1 cellular context compared by ENCODE assay signal in the genomic region with DNA sequence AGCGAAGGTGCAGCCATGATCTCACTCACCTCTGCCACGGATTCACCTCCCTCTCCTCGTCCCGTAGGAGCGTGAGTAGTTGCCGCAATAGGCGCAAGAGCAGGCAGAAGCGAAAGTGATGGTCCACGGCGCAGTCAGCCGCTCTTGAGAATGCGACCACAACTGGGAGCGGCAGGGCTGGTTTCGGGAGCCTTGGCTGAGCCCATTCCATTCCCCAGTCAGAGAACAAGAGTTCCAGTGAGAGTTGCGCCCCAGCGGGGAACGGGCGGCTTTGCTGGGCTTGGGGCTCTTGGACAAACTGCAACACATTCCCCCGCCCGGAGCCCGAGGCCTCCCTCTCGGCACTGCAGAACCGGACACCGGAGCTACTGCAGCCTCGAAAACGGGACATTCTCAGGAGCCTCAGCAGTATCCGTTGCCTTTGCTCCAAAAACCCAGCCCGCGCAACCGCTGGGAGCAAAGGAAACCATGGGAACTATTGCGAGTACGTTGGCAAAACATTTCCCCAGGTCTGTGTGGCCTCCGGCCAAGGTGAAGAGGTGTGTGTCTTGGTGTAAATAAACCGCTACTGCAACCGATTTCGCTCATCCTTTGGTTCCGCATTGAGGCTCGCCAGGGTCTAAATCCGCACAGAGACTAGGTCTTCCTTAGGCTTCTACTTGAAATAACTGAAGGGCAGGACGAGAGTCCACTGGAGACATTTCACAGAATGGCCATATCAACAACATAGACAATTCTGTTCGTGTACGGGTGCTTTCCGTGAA.
A peak's percentile ranks its signal among the peaks of the same experiment; 100 is the strongest.
TF ChIP-seq lines count a peak whose summit lies in the region.

No MANE protein-coding gene starts in this region.

TF ChIP-seq in GM12878, 131 proteins besides CTCF, POLR2A, EP300 and RAD21 (continued from another document and continues in another):
- TF ChIP-seq, protein P1, sequence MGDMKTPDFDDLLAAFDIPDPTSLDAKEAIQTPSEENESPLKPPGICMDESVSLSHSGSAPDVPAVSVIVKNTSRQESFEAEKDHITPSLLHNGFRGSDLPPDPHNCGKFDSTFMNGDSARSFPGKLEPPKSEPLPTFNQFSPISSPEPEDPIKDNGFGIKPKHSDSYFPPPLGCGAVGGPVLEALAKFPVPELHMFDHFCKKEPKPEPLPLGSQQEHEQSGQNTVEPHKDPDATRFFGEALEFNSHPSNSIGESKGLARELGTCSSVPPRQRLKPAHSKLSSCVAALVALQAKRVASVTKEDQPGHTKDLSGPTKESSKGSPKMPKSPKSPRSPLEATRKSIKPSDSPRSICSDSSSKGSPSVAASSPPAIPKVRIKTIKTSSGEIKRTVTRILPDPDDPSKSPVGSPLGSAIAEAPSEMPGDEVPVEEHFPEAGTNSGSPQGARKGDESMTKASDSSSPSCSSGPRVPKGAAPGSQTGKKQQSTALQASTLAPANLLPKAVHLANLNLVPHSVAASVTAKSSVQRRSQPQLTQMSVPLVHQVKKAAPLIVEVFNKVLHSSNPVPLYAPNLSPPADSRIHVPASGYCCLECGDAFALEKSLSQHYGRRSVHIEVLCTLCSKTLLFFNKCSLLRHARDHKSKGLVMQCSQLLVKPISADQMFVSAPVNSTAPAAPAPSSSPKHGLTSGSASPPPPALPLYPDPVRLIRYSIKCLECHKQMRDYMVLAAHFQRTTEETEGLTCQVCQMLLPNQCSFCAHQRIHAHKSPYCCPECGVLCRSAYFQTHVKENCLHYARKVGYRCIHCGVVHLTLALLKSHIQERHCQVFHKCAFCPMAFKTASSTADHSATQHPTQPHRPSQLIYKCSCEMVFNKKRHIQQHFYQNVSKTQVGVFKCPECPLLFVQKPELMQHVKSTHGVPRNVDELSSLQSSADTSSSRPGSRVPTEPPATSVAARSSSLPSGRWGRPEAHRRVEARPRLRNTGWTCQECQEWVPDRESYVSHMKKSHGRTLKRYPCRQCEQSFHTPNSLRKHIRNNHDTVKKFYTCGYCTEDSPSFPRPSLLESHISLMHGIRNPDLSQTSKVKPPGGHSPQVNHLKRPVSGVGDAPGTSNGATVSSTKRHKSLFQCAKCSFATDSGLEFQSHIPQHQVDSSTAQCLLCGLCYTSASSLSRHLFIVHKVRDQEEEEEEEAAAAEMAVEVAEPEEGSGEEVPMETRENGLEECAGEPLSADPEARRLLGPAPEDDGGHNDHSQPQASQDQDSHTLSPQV (IDR thresholded peaks at IDR 0.05): no peak
- TF ChIP-seq LARP7 (IDR thresholded peaks at IDR 0.05): no peak
- 0 out of 2 replicates have a peak, but pooled peaks have one; percentile 56 for TF ChIP-seq ESRRA (IDR thresholded peaks at IDR 0.05; ENCODE audit: low read length)
- TF ChIP-seq POU2F2 (IDR thresholded peaks at IDR 0.05; ENCODE audit: borderline replicate concordance, low read depth, low read length): peak; percentile 59; the same call in 2 of the 3 replicates
- TF ChIP-seq SUPT20H (IDR thresholded peaks at IDR 0.05; ENCODE audit: borderline replicate concordance, control insufficient read depth, low read depth, low read length): no peak
- TF ChIP-seq CHD4 (IDR thresholded peaks at IDR 0.05): no peak
- peak; percentile 61 for TF ChIP-seq SIX5 (IDR thresholded peaks at IDR 0.05; ENCODE audit: low read depth, low read length, severe bottlenecking)
- TF ChIP-seq RFX5 (IDR thresholded peaks at IDR 0.05; ENCODE audit: low read depth, low read length): no peak
- TF ChIP-seq RAD51 (IDR thresholded peaks at IDR 0.05): no peak
- peak; percentile 90 for TF ChIP-seq ZBTB40 (IDR thresholded peaks at IDR 0.05; ENCODE audit: borderline replicate concordance)
- TF ChIP-seq KAT2A (conservative IDR thresholded peaks at IDR 0.05; ENCODE audit: control insufficient read depth, low read depth, low read length): no peak
- TF ChIP-seq NR2C1 (IDR thresholded peaks at IDR 0.05): peak; percentile 65; the same call in 1 of the 2 replicates
- TF ChIP-seq CBX5 (IDR thresholded peaks at IDR 0.05; ENCODE audit: low read depth): peak; percentile 82; the same call in 1 of the 2 replicates
- no peak for TF ChIP-seq SREBF2 (IDR thresholded peaks at IDR 0.05; ENCODE audit: low read length)
- TF ChIP-seq ZNF622 (IDR thresholded peaks at IDR 0.05): no peak
- TF ChIP-seq, protein P2, sequence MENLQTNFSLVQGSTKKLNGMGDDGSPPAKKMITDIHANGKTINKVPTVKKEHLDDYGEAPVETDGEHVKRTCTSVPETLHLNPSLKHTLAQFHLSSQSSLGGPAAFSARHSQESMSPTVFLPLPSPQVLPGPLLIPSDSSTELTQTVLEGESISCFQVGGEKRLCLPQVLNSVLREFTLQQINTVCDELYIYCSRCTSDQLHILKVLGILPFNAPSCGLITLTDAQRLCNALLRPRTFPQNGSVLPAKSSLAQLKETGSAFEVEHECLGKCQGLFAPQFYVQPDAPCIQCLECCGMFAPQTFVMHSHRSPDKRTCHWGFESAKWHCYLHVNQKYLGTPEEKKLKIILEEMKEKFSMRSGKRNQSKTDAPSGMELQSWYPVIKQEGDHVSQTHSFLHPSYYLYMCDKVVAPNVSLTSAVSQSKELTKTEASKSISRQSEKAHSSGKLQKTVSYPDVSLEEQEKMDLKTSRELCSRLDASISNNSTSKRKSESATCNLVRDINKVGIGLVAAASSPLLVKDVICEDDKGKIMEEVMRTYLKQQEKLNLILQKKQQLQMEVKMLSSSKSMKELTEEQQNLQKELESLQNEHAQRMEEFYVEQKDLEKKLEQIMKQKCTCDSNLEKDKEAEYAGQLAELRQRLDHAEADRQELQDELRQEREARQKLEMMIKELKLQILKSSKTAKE (IDR thresholded peaks at IDR 0.05; ENCODE audit: low read depth, poor library complexity, severe bottlenecking): no peak
- no peak for TF ChIP-seq POLR2AphosphoS2 (IDR thresholded peaks at IDR 0.05; ENCODE audit: low read depth, low read length)
- TF ChIP-seq, protein P3, sequence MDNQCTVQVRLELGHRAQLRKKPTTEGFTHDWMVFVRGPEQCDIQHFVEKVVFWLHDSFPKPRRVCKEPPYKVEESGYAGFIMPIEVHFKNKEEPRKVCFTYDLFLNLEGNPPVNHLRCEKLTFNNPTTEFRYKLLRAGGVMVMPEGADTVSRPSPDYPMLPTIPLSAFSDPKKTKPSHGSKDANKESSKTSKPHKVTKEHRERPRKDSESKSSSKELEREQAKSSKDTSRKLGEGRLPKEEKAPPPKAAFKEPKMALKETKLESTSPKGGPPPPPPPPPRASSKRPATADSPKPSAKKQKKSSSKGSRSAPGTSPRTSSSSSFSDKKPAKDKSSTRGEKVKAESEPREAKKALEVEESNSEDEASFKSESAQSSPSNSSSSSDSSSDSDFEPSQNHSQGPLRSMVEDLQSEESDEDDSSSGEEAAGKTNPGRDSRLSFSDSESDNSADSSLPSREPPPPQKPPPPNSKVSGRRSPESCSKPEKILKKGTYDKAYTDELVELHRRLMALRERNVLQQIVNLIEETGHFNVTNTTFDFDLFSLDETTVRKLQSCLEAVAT (IDR thresholded peaks at IDR 0.05): peak; percentile 90
- TF ChIP-seq ZZZ3 (IDR thresholded peaks at IDR 0.05; ENCODE audit: control insufficient read depth, insufficient read length, low read depth): peak; percentile 46
- no peak for TF ChIP-seq CBX3 (IDR thresholded peaks at IDR 0.05; ENCODE audit: borderline replicate concordance, low read depth)
- TF ChIP-seq, protein P4, sequence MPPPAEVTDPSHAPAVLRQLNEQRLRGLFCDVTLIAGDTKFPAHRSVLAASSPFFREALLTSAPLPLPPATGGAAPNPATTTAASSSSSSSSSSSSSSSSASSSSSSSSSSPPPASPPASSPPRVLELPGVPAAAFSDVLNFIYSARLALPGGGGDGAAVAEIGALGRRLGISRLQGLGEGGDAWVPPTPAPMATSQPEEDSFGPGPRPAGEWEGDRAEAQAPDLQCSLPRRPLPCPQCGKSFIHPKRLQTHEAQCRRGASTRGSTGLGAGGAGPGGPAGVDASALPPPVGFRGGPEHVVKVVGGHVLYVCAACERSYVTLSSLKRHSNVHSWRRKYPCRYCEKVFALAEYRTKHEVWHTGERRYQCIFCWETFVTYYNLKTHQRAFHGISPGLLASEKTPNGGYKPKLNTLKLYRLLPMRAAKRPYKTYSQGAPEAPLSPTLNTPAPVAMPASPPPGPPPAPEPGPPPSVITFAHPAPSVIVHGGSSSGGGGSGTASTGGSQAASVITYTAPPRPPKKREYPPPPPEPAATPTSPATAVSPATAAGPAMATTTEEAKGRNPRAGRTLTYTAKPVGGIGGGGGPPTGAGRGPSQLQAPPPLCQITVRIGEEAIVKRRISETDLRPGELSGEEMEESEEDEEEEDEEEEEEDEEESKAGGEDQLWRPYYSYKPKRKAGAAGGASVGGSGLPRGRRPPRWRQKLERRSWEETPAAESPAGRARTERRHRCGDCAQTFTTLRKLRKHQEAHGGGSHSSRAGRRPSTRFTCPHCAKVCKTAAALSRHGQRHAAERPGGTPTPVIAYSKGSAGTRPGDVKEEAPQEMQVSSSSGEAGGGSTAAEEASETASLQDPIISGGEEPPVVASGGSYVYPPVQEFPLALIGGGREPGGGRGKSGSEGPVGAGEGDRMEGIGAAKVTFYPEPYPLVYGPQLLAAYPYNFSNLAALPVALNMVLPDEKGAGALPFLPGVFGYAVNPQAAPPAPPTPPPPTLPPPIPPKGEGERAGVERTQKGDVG (CRISPR knock-in tag; IDR thresholded peaks at IDR 0.05): no peak
- peak; percentile 45; the same call in 1 of the 2 replicates for TF ChIP-seq CREM (IDR thresholded peaks at IDR 0.05; ENCODE audit: low read depth)
- TF ChIP-seq JUNB (IDR thresholded peaks at IDR 0.05): no peak
- TF ChIP-seq TAF1 (IDR thresholded peaks at IDR 0.05; ENCODE audit: borderline replicate concordance, low read depth, low read length): peak; percentile 51; the same call in 1 of the 2 replicates
- TF ChIP-seq HCFC1 (IDR thresholded peaks at IDR 0.05; ENCODE audit: low read length): peak; percentile 63
- TF ChIP-seq NR2C2 (IDR thresholded peaks at IDR 0.05; ENCODE audit: borderline replicate concordance, control insufficient read depth, insufficient read length, low read depth): no peak
- no peak for TF ChIP-seq CREB1 (IDR thresholded peaks at IDR 0.05; ENCODE audit: low read depth)
- no peak for TF ChIP-seq MTA2 (IDR thresholded peaks at IDR 0.05; ENCODE audit: low read depth)
- 0 out of 3 replicates have a peak, but pooled peaks of 1 of the 2 experiments have one; percentile 12 for TF ChIP-seq EGR1 (IDR thresholded peaks at IDR 0.05; ENCODE audit: borderline replicate concordance in 1 of 2, low read depth in 2 of 2, low read length in 2 of 2)
- TF ChIP-seq NFYA (IDR thresholded peaks at IDR 0.05; ENCODE audit: borderline replicate concordance, low read depth, low read length): no peak
- TF ChIP-seq ASH2L (IDR thresholded peaks at IDR 0.05; ENCODE audit: borderline replicate concordance, low read depth): no peak
- 0 out of 2 replicates have a peak, but pooled peaks have one; percentile 69 for TF ChIP-seq ZNF207 (IDR thresholded peaks at IDR 0.05; ENCODE audit: borderline replicate concordance)
- TF ChIP-seq ZNF24 (IDR thresholded peaks at IDR 0.05): no peak
- TF ChIP-seq SIN3A (IDR thresholded peaks at IDR 0.05; ENCODE audit: low read depth, low read length): no peak
- TF ChIP-seq NR2F1 (conservative IDR thresholded peaks at IDR 0.05): peak; percentile 86
- TF ChIP-seq REST (IDR thresholded peaks at IDR 0.05; ENCODE audit: low read depth, low read length): no peak
- TF ChIP-seq EED (IDR thresholded peaks at IDR 0.05; ENCODE audit: low read depth): 0 out of 2 replicates have a peak, but pooled peaks have one; percentile 15
- TF ChIP-seq PAX5 (IDR thresholded peaks at IDR 0.05; ENCODE audit: borderline replicate concordance, low read depth, low read length): no peak
- TF ChIP-seq CBFB (IDR thresholded peaks at IDR 0.05; ENCODE audit: low read depth): peak; percentile 45; the same call in 1 of the 2 replicates
- TF ChIP-seq SUZ12 (IDR thresholded peaks at IDR 0.05; ENCODE audit: unreplicated experiment): no peak
- TF ChIP-seq SMAD1 (IDR thresholded peaks at IDR 0.05; ENCODE audit: low read depth, partially characterized antibody): peak; percentile 62
